ENCODE assay signal across 10 cellular contexts in genomic region chr9:129208191-129209091, GRCh38. TPM values are rescaled to one million over a fixed set of nuclear protein-coding genes. Genes with fewer than 3 reads are reported as not detected.
DNase-seq lines count a peak whose midpoint lies in the region; ATAC-seq and TF ChIP-seq lines count a peak whose summit lies in the region.
"Had no signal": no experiment of that assay in that cellular context is flagged by ENCODE, and none has a peak within 500 bp of the region (broad histone marks: within the 10 kb centered on the region; RNA-seq: fewer than 3 reads in every experiment).

No MANE protein-coding gene starts in this region.

- no peak for TF ChIP-seq CTCF in epithelial cell of esophagus (IDR thresholded peaks at IDR 0.05; ENCODE audit: insufficient read depth, low read depth, low read length, missing control alignments)

- H3K4me1 Mint-ChIP-seq in activated CD4-positive, alpha-beta memory T cell treated with anti-CD3 and anti-CD28 coated beads, Interleukin-2, amount 10 ng/mL, durations not matched to agents 7 days and 5 days: peaks cover 12% of the 10 kb centered on the region

- POLR2A ChIA-PET in activated CD4-positive, alpha-beta memory T cell treated with anti-CD3 and anti-CD28 coated beads, Interleukin-2, amount 10 ng/mL, durations not matched to agents 7 days and 5 days (lab: Charles Lee): no interaction called here

- no peaks in the 10 kb centered on the region for H3K9me3 Mint-ChIP-seq in activated CD4-positive, alpha-beta memory T cell treated with anti-CD3 and anti-CD28 coated beads, Interleukin-2, amount 10 ng/mL, durations not matched to agents 7 days and 5 days

- ATAC-seq in Right ventricle myocardium inferior: no peak
- no peak for ATAC-seq in GM19452 (IDR thresholded peaks at IDR 0.05; ENCODE audit: unreplicated experiment)

- no peaks in the 10 kb centered on the region for H3K27me3 Mint-ChIP-seq in activated CD4-positive, alpha-beta memory T cell treated with anti-CD3 and anti-CD28 coated beads, Interleukin-2, amount 10 ng/mL, durations not matched to agents 7 days and 5 days

- H3K36me3 Mint-ChIP-seq in activated CD4-positive, alpha-beta memory T cell treated with anti-CD3 and anti-CD28 coated beads, Interleukin-2, amount 10 ng/mL, durations not matched to agents 7 days and 5 days (ENCODE audit: low read depth): no peaks in the 10 kb centered on the region

- H3K4me3 Mint-ChIP-seq in activated CD4-positive, alpha-beta memory T cell treated with anti-CD3 and anti-CD28 coated beads, Interleukin-2, amount 10 ng/mL, durations not matched to agents 7 days and 5 days: no peak overlapping the region

- no peak overlapping the region for H3K27ac Mint-ChIP-seq in activated CD4-positive, alpha-beta memory T cell treated with anti-CD3 and anti-CD28 coated beads, Interleukin-2, amount 10 ng/mL, durations not matched to agents 7 days and 5 days

- intact Hi-C loops in Right ventricle myocardium inferior (cut with DNase I): no loop called here

- DNase-seq in ELF-1 (ENCODE audit: low read depth, low spot score): peak; percentile 90
- DNase-seq in activated CD4-positive, alpha-beta memory T cell treated with anti-CD3 and anti-CD28 coated beads, Interleukin-2, amount 10 ng/mL, durations not matched to agents 7 days and 5 days: peak; percentile 26
- peak; percentile 51 for DNase-seq in epithelial cell of esophagus (ENCODE audit: low read depth)
- DNase-seq in stimulated activated CD4-positive, alpha-beta T cell treated with anti-CD3 and anti-CD28 coated beads, Interleukin-2, amount 100 ng/mL, for 24 hours: peak; percentile 40 to 67
- no peak for DNase-seq in SKM-1 (lab: John Stamatoyannopoulos, UW; ENCODE audit: unreplicated experiment)
- DNase-seq in Right ventricle myocardium inferior (ENCODE audit: missing footprints): no peak
- no peak for DNase-seq in ureter (ENCODE audit: low spot score)
- DNase-seq: DMS53, NCI-H2171 treated with DMSO at 0.1 percent for 48 hours had no signal

- H3K4me3 ChIP-seq in epithelial cell of esophagus (ENCODE audit: low read length): no peak overlapping the region

- CTCF ChIA-PET in activated CD4-positive, alpha-beta memory T cell treated with anti-CD3 and anti-CD28 coated beads, Interleukin-2, amount 10 ng/mL, durations not matched to agents 7 days and 5 days (lab: Charles Lee): interaction anchor here (1.0 kb wide), 1 partner anchor 34 kb away, joined by 3 read pairs; no protein-coding TSS in a partner anchor

RNA-seq across cellular contexts. Expression of gene IER5L, which starts 30.4 kb away (rescaled TPM):
- total RNA-seq in activated CD4-positive, alpha-beta memory T cell treated with anti-CD3 and anti-CD28 coated beads, Interleukin-2, amount 10 ng/mL, durations not matched to agents 7 days and 5 days: 1 to 10 TPM; 2.4 to 3.0 TPM
- total RNA-seq in Right ventricle myocardium inferior (4.6 TPM), ureter (16.0 TPM)

Comparison
In these comparisons a context has a peak if more than half of its experiments do, and no peak if none do; other contexts are left out.
1. DNase-seq: peak in ELF-1 (single experiment), activated CD4-positive, alpha-beta memory T cell treated with anti-CD3 and anti-CD28 coated beads, Interleukin-2, amount 10 ng/mL, durations not matched to agents 7 days and 5 days (single experiment), epithelial cell of esophagus (single experiment) and stimulated activated CD4-positive, alpha-beta T cell treated with anti-CD3 and anti-CD28 coated beads, Interleukin-2, amount 100 ng/mL, for 24 hours (2 of 2); none in SKM-1 (single experiment), Right ventricle myocardium inferior (single experiment) and ureter (single experiment).